In the genomic region with DNA sequence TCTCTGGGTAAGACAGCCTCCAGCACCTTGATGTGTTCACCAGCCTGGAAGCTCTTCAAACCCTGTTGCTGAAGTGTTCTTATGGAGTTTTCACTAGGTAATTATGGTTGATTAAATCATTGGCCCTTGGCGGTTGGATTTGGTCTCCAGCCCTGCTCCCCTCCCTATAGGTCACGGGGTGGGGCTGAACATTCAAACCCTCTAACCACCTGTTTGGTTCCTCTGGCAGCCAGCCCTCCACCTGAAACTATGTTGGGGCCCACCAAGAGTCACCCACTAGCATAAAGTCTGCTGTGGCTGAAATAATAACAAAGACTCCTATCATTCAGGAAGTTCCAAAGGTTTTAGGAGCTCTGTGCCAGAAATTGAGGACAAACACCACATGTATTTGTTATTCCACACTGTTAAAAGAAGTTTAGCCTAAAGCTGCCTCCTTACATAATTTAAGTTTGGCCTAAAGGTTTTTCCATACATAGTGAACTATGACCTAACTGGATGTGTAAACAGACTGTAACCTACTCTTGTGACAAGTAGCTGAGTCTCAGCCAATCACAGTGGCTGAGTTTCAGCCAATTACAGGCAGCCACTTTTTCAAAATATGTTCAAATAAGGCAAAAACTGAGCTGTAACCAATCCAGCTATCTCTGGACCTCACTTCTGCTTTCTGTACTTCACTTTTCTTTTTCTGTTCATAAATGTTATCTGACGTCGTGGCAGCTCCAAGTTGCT, we compare ENCODE assay signal across 9 cellular contexts. TPM values are rescaled to one million over a fixed set of nuclear protein-coding genes. Genes with fewer than 3 reads are reported as not detected.
DNase-seq lines count a peak whose midpoint lies in the region; ATAC-seq and TF ChIP-seq lines count a peak whose summit lies in the region.
"Had no signal": no experiment of that assay in that cellular context is flagged by ENCODE, and none has a peak within 500 bp of the region (broad histone marks: within the 10 kb centered on the region; RNA-seq: fewer than 3 reads in every experiment).

No MANE protein-coding gene starts in this region.

- no peak for TF ChIP-seq CTCF in ascending aorta (IDR thresholded peaks at IDR 0.05)
- TF ChIP-seq CTCF in nephron (IDR thresholded peaks at IDR 0.05; ENCODE audit: unreplicated experiment in 3 of 3): no peak

- H3K9me3 Mint-ChIP-seq in nephron: no peaks in the 10 kb centered on the region
- no peaks in the 10 kb centered on the region for H3K9me3 Mint-ChIP-seq in activated CD8-positive, alpha-beta T cell treated with anti-CD3 and anti-CD28 coated beads, Interleukin-2, amount 10 ng/mL, durations not matched to agents 7 days and 5 days (ENCODE audit: insufficient read depth)
- H3K9me3 Mint-ChIP-seq: activated naive CD4-positive, alpha-beta T cell treated with anti-CD3 and anti-CD28 coated beads, Interleukin-2, amount 50 U/mL, for 24 hours had no signal

- no peak overlapping the region for H3K4me3 ChIP-seq in ascending aorta

- intact Hi-C loops in ascending aorta (cut with DNase I): no loop called here

- H3K27ac ChIP-seq in ascending aorta: peak overlapping the region; percentile 86 to 88

- peaks cover 0 to 35% of the 10 kb centered on the region in 2 donors for H3K4me1 ChIP-seq in ascending aorta

- CTCF ChIA-PET in activated CD8-positive, alpha-beta T cell treated with anti-CD3 and anti-CD28 coated beads, Interleukin-2, amount 10 ng/mL, durations not matched to agents 7 days and 5 days (lab: Charles Lee): no interaction called here

- ATAC-seq in GM18858 (IDR thresholded peaks at IDR 0.05; ENCODE audit: unreplicated experiment): peak; percentile 69
- ATAC-seq in HG03095 (IDR thresholded peaks at IDR 0.05; ENCODE audit: unreplicated experiment): peak; percentile 59
- ATAC-seq in activated CD8-positive, alpha-beta T cell treated with anti-CD3 and anti-CD28 coated beads, Interleukin-2, amount 10 ng/mL, durations not matched to agents 7 days and 5 days: no peak

- H3K4me1 Mint-ChIP-seq in nephron: peaks cover 25% of the 10 kb centered on the region
- H3K4me1 Mint-ChIP-seq in activated CD8-positive, alpha-beta T cell treated with anti-CD3 and anti-CD28 coated beads, Interleukin-2, amount 10 ng/mL, durations not matched to agents 7 days and 5 days (ENCODE audit: low read depth): no peaks in the 10 kb centered on the region
- H3K4me1 Mint-ChIP-seq: activated naive CD4-positive, alpha-beta T cell treated with anti-CD3 and anti-CD28 coated beads, Interleukin-2, amount 50 U/mL, for 24 hours had no signal

- POLR2A ChIA-PET in activated CD8-positive, alpha-beta T cell treated with anti-CD3 and anti-CD28 coated beads, Interleukin-2, amount 10 ng/mL, durations not matched to agents 7 days and 5 days (lab: Charles Lee): no interaction called here

- H3K36me3 Mint-ChIP-seq in nephron (ENCODE audit: low read depth): peaks cover 28% of the 10 kb centered on the region
- no peaks in the 10 kb centered on the region for H3K36me3 Mint-ChIP-seq in activated CD8-positive, alpha-beta T cell treated with anti-CD3 and anti-CD28 coated beads, Interleukin-2, amount 10 ng/mL, durations not matched to agents 7 days and 5 days (ENCODE audit: low read depth)
- H3K36me3 Mint-ChIP-seq: activated naive CD4-positive, alpha-beta T cell treated with anti-CD3 and anti-CD28 coated beads, Interleukin-2, amount 50 U/mL, for 24 hours had no signal

- DNase-seq in ascending aorta (ENCODE audit: low spot score in 2 of 2): no peak
- no peak for DNase-seq in retina
- DNase-seq in activated CD8-positive, alpha-beta T cell treated with anti-CD3 and anti-CD28 coated beads, Interleukin-2, amount 10 ng/mL, durations not matched to agents 7 days and 5 days: no peak
- no peak for DNase-seq in AML-193 (lab: John Stamatoyannopoulos, UW)
- no peak for DNase-seq in NCI-H2029 (lab: John Stamatoyannopoulos, UW)

- no peaks in the 10 kb centered on the region for H3K27me3 ChIP-seq in ascending aorta

- H3K9me3 ChIP-seq in ascending aorta: no peaks in the 10 kb centered on the region

- no peaks in the 10 kb centered on the region for H3K27me3 Mint-ChIP-seq in nephron (ENCODE audit: low read depth)
- peaks cover 4% of the 10 kb centered on the region for H3K27me3 Mint-ChIP-seq in activated CD8-positive, alpha-beta T cell treated with anti-CD3 and anti-CD28 coated beads, Interleukin-2, amount 10 ng/mL, durations not matched to agents 7 days and 5 days (ENCODE audit: low read depth)
- H3K27me3 Mint-ChIP-seq: activated naive CD4-positive, alpha-beta T cell treated with anti-CD3 and anti-CD28 coated beads, Interleukin-2, amount 50 U/mL, for 24 hours had no signal

- H3K4me3 Mint-ChIP-seq in nephron: no peak overlapping the region
- no peak overlapping the region for H3K4me3 Mint-ChIP-seq in activated CD8-positive, alpha-beta T cell treated with anti-CD3 and anti-CD28 coated beads, Interleukin-2, amount 10 ng/mL, durations not matched to agents 7 days and 5 days
- H3K4me3 Mint-ChIP-seq: activated naive CD4-positive, alpha-beta T cell treated with anti-CD3 and anti-CD28 coated beads, Interleukin-2, amount 50 U/mL, for 24 hours had no signal

- H3K36me3 ChIP-seq in ascending aorta: no peaks in the 10 kb centered on the region

- peak overlapping the region in 2 of 3 experiments; percentile 63 to 64 for H3K27ac Mint-ChIP-seq in nephron
- H3K27ac Mint-ChIP-seq in activated CD8-positive, alpha-beta T cell treated with anti-CD3 and anti-CD28 coated beads, Interleukin-2, amount 10 ng/mL, durations not matched to agents 7 days and 5 days: no peak overlapping the region
- H3K27ac Mint-ChIP-seq: activated naive CD4-positive, alpha-beta T cell treated with anti-CD3 and anti-CD28 coated beads, Interleukin-2, amount 50 U/mL, for 24 hours had no signal

RNA-seq across cellular contexts. Expression of a gene that starts 34.8 kb away (rescaled TPM):
- total RNA-seq in ascending aorta: not detected
- total RNA-seq in activated CD8-positive, alpha-beta T cell treated with anti-CD3 and anti-CD28 coated beads, Interleukin-2, amount 10 ng/mL, durations not matched to agents 7 days and 5 days: not detected
